ENCODE assay signal across 17 cellular contexts in genomic region chr3:279325-279724, GRCh38.
DNase-seq lines count a peak whose midpoint lies in the region; ATAC-seq and TF ChIP-seq lines count a peak whose summit lies in the region.
"Had no signal": no experiment of that assay in that cellular context is flagged by ENCODE, and none has a peak within 500 bp of the region (broad histone marks: within the 10 kb centered on the region; RNA-seq: fewer than 3 reads in every experiment).

No MANE protein-coding gene starts in this region.

- H3K36me3 ChIP-seq in OCI-LY7 (ENCODE audit: insufficient read depth, low read length) (no peaks in the 10 kb centered on the region), H7 (replicated peaks; ENCODE audit: control insufficient read depth, insufficient read depth, low read length) (no peaks in the 10 kb centered on the region)
- H3K36me3 ChIP-seq: HAP-1, SJSA1 had no signal

- H3K4me2 ChIP-seq in OCI-LY7 (ENCODE audit: low read length) = peak overlapping the region; percentile 81
- H3K4me2 ChIP-seq: PC-9 had no signal

- no peaks in the 10 kb centered on the region for H3K9me3 ChIP-seq in OCI-LY7 (ENCODE audit: low read length)
- H3K9me3 ChIP-seq: HAP-1 had no signal

- no TSS peak for BruUV-seq in OCI-LY7 (replicated peaks; lab: Mats Ljungman, UMichigan)

- H3K9me2 ChIP-seq in OCI-LY7 (ENCODE audit: insufficient read depth, low read length) = no peaks in the 10 kb centered on the region

- H3K27me3 ChIP-seq in H7 (ENCODE audit: control insufficient read depth, insufficient read depth, low read length) = no peaks in the 10 kb centered on the region
- H3K27me3 ChIP-seq: SJSA1 had no signal

- peaks cover 32% of the 10 kb centered on the region for H3K4me1 ChIP-seq in OCI-LY7 (ENCODE audit: insufficient read depth, low read length, poor library complexity, severe bottlenecking)
- H3K4me1 ChIP-seq: HAP-1, SJSA1 had no signal

- ATAC-seq in HG02973 (IDR thresholded peaks at IDR 0.05; ENCODE audit: unreplicated experiment) = no peak

- H3K4me3 ChIP-seq in GM12865 (ENCODE audit: low read depth, low read length) = peak overlapping the region; percentile 44; the same call in 1 of the 2 replicates
- peak overlapping the region; percentile 52 for H3K4me3 ChIP-seq in OCI-LY7 (ENCODE audit: low read depth, low read length, poor library complexity, severe bottlenecking)
- H3K4me3 ChIP-seq in H7 (ENCODE audit: insufficient read depth, low read depth, low read length) = no peak overlapping the region
- H3K4me3 ChIP-seq: HAP-1, PC-9, SJSA1 had no signal

- TF ChIP-seq CTCF in GM12865 (IDR thresholded peaks at IDR 0.05; ENCODE audit: insufficient read depth, low read depth, low read length, missing control alignments) = no peak
- TF ChIP-seq CTCF in OCI-LY7 (conservative IDR thresholded peaks at IDR 0.05; ENCODE audit: low read length) = no peak

- CTCF ChIA-PET in OCI-LY7 (lab: Charles Lee; ENCODE audit: unreplicated experiment) = interaction anchor here (1.3 kb wide), 1 partner anchor 75 kb away, joined by 4 read pairs; no protein-coding TSS in a partner anchor

- intact Hi-C loops in OCI-LY7 (cut with micrococcal nuclease; ENCODE audit: unreplicated experiment) = no loop called here

- H3K27ac ChIP-seq in OCI-LY7 (ENCODE audit: low read depth, low read length, poor library complexity, severe bottlenecking) = peak overlapping the region; percentile 82
- H3K27ac ChIP-seq: PC-9, SJSA1 had no signal

- H2AFZ ChIP-seq in OCI-LY7 (ENCODE audit: low read length) = no peak overlapping the region
- H2AFZ ChIP-seq: PC-9 had no signal

- H4K20me1 ChIP-seq in OCI-LY7 (ENCODE audit: insufficient read depth, low read length) = no peaks in the 10 kb centered on the region

- DNase-seq in GM12865 (ENCODE audit: low read depth) = no peak
- no peak for DNase-seq in OCI-LY7 (ENCODE audit: low spot score)
- DNase-seq in inferior parietal cortex (ENCODE audit: extremely low spot score) = peak; percentile 60
- DNase-seq in superior temporal gyrus (ENCODE audit: extremely low spot score) = peak; percentile 67
- DNase-seq in NOMO-1 (lab: John Stamatoyannopoulos, UW; ENCODE audit: unreplicated experiment in 2 of 2) = no peak
- no peak for DNase-seq in H7
- DNase-seq: DND-41; GF-D8; NCI-H1417; NCI-H187 treated with DMSO at 0.1 percent for 48 hours; NCI-H526 treated with DMSO at 0.1 percent for 48 hours; NK-92 treated with Interleukin-12 subunit alpha and Interleukin-12 subunit beta, amount 100 ng/mL, for 24 hours; PC-9; SW 1271 had no signal

- POLR2A ChIA-PET in OCI-LY7 (lab: Charles Lee) = interaction anchor here (0.6 to 3.0 kb wide), 10 partner anchors 9 to 84 kb away, joined by 3 to 22 read pairs (median 3); no protein-coding TSS in a partner anchor

- H3K79me2 ChIP-seq in OCI-LY7 (ENCODE audit: insufficient read depth, low read depth, low read length) = no peaks in the 10 kb centered on the region

Comparison
In these comparisons a context has a peak if more than half of its experiments do, and no peak if none do; other contexts are left out.
1. DNase-seq: peak in inferior parietal cortex (single experiment) and superior temporal gyrus (single experiment); none in GM12865 (single experiment), OCI-LY7 (single experiment), NOMO-1 (0 of 2) and H7 (single experiment).